In the genomic region with DNA sequence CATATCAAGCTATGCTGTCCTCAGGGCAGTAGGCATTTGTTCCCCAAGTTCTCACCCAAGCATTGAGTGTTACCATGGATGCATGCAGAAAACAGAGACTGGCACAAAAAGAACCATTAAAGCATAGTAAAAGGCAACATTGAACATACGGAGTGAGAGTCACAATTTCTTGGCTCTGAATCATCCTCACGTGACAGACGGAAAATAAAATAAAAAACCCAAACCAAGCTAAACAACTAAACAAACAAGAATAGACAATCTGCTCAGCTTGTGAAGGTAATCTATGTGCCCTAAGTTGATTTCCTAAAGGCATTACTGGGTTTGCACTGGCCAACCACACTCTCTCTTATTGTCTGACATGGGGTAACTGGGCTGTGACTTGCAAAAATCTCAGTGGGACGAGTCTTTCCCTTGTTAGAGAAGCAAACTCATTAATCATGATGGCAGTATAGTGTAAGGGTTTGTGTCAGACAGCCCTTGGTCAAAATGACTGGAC, we compare ENCODE assay signal across 24 cellular contexts.
DNase-seq lines count a peak whose midpoint lies in the region; ATAC-seq, FAIRE-seq and TF ChIP-seq lines count a peak whose summit lies in the region.
"Had no signal": no experiment of that assay in that cellular context is flagged by ENCODE, and none has a peak within 500 bp of the region (broad histone marks: within the 10 kb centered on the region; RNA-seq: fewer than 3 reads in every experiment).

No MANE protein-coding gene starts in this region.

- TF ChIP-seq CTCF in MCF 10A (IDR thresholded peaks at IDR 0.05; ENCODE audit: unreplicated experiment) (no peak), breast epithelium (IDR thresholded peaks at IDR 0.05) (no peak), foreskin keratinocyte (conservative IDR thresholded peaks at IDR 0.05) (no peak)
- TF ChIP-seq CTCF in CD8-positive, alpha-beta T cell (IDR thresholded peaks at IDR 0.05), result no peak

- H3K27me3 ChIP-seq in breast epithelium, result no peaks in the 10 kb centered on the region
- no peaks in the 10 kb centered on the region for H3K27me3 ChIP-seq in foreskin keratinocyte
- H3K27me3 ChIP-seq in CD8-positive, alpha-beta T cell (ENCODE audit: insufficient read depth, low read length), result no peaks in the 10 kb centered on the region
- H3K27me3 ChIP-seq: BLaER1, Peyer's patch had no signal

- no peaks in the 10 kb centered on the region for H3K9me3 Mint-ChIP-seq in MCF 10A (ENCODE audit: unreplicated experiment)
- no peaks in the 10 kb centered on the region for H3K9me3 Mint-ChIP-seq in CD8-positive, alpha-beta T cell
- H3K9me3 Mint-ChIP-seq: CD8-positive, alpha-beta memory T cell had no signal

- TF ChIP-seq POLR2A in breast epithelium (IDR thresholded peaks at IDR 0.05), result no peak

- H3K4me3 ChIP-seq in breast epithelium, result no peak overlapping the region
- no peak overlapping the region for H3K4me3 ChIP-seq in CD8-positive, alpha-beta T cell (ENCODE audit: low read depth, low read length)
- H3K4me3 ChIP-seq: BLaER1, HAP-1, Peyer's patch had no signal

- CTCF ChIA-PET in MCF 10A (lab: Yijun Ruan, JAX), result interaction anchor here (0.7 to 1.0 kb wide), 4 partner anchors 14 to 323 kb away, joined by 3 to 4 read pairs (median 3); no protein-coding TSS in a partner anchor
- CTCF ChIA-PET in CD8-positive, alpha-beta T cell (lab: Charles Lee), result no interaction called here

- H3K27ac ChIP-seq in breast epithelium (no peak overlapping the region), foreskin keratinocyte (no peak overlapping the region)
- H3K27ac ChIP-seq in CD8-positive, alpha-beta T cell (ENCODE audit: low read depth, low read length), result no peak overlapping the region
- H3K27ac ChIP-seq: BLaER1, HL-60, Peyer's patch had no signal

- intact Hi-C loops in MCF 10A (cut with micrococcal nuclease) (no loop called here), breast epithelium (cut with DNase I; ENCODE audit: low total_unique reads) (no loop called here)
- intact Hi-C loops in CD8-positive, alpha-beta T cell (cut with DNase I, micrococcal nuclease), result no loop called here

- no peaks in the 10 kb centered on the region for H3K27me3 Mint-ChIP-seq in MCF 10A (ENCODE audit: insufficient read depth, unreplicated experiment)
- H3K27me3 Mint-ChIP-seq in CD8-positive, alpha-beta T cell (ENCODE audit: low read depth), result no peaks in the 10 kb centered on the region

- BruUV-seq in MCF 10A (replicated peaks; lab: Mats Ljungman, UMichigan), result no TSS peak

- H3K4me1 ChIP-seq in breast epithelium (no peaks in the 10 kb centered on the region), foreskin keratinocyte (peaks cover 11% of the 10 kb centered on the region)
- H3K4me1 ChIP-seq in CD8-positive, alpha-beta T cell (ENCODE audit: insufficient read depth, low read length), result no peaks in the 10 kb centered on the region
- H3K4me1 ChIP-seq: BLaER1, HAP-1, Peyer's patch had no signal

- H3K4me1 Mint-ChIP-seq in MCF 10A (ENCODE audit: insufficient read depth, unreplicated experiment), result peaks cover 23% of the 10 kb centered on the region
- H3K4me1 Mint-ChIP-seq in CD8-positive, alpha-beta T cell (ENCODE audit: low read depth), result no peaks in the 10 kb centered on the region
- H3K4me1 Mint-ChIP-seq: CD8-positive, alpha-beta memory T cell had no signal

- in situ Hi-C loops in SK-MEL-5 (cut with HindIII; ENCODE audit: low pct_unique_long_range_greater_than_20kb, low sequenced_read_pairs), result no loop called here

- H3K27ac Mint-ChIP-seq in MCF 10A (ENCODE audit: low read depth, unreplicated experiment), result peak overlapping the region; percentile 71
- H3K27ac Mint-ChIP-seq in CD8-positive, alpha-beta T cell, result no peak overlapping the region

- no peak for FAIRE-seq in GM19239 (lab: Jason Lieb, UNC)
- FAIRE-seq: GM12892, HTR-8/SVneo had no signal

- no peaks in the 10 kb centered on the region for H3K36me3 Mint-ChIP-seq in MCF 10A (ENCODE audit: insufficient read depth, unreplicated experiment)
- no peaks in the 10 kb centered on the region for H3K36me3 Mint-ChIP-seq in CD8-positive, alpha-beta T cell
- H3K36me3 Mint-ChIP-seq: CD8-positive, alpha-beta memory T cell had no signal

- DNase-seq in MCF 10A (ENCODE audit: unreplicated experiment) (peak; percentile 12), breast epithelium (ENCODE audit: low spot score in 2 of 2) (no peak), SK-MEL-5 (ENCODE audit: low read depth, low spot score) (peak; percentile 17), foreskin keratinocyte (peak in 1 of 2 donors; percentile 14), NAMALWA (ENCODE audit: low spot score) (no peak), GM19239 (ENCODE audit: insufficient read length, low spot score) (no peak)
- DNase-seq in CD8-positive, alpha-beta T cell, result no peak
- DNase-seq: 8988T; CD8-positive, alpha-beta memory T cell; GF-D8; MV-4-11; NCI-H1417 treated with DMSO at 0.1 percent for 48 hours; NCI-H2029 treated with DMSO at 0.1 percent for 48 hours; NCI-H2171 treated with DMSO at 0.1 percent for 48 hours; NCI-H446 treated with DMSO at 0.1 percent for 48 hours; Peyer's patch; Right ventricle myocardium superior had no signal

- H3K9me3 ChIP-seq in breast epithelium, result no peaks in the 10 kb centered on the region
- H3K9me3 ChIP-seq in CD8-positive, alpha-beta T cell (ENCODE audit: low read length), result no peaks in the 10 kb centered on the region
- H3K9me3 ChIP-seq: BLaER1, HAP-1, Peyer's patch had no signal

- H3K4me3 Mint-ChIP-seq in MCF 10A (ENCODE audit: unreplicated experiment), result no peak overlapping the region
- no peak overlapping the region for H3K4me3 Mint-ChIP-seq in CD8-positive, alpha-beta T cell
- H3K4me3 Mint-ChIP-seq: CD8-positive, alpha-beta memory T cell had no signal

- POLR2A ChIA-PET in MCF 10A (lab: Yijun Ruan, JAX), result no interaction called here
- POLR2A ChIA-PET in CD8-positive, alpha-beta T cell (lab: Charles Lee), result no interaction called here

- ATAC-seq in foreskin keratinocyte (peak; percentile 41), HG03378 (IDR thresholded peaks at IDR 0.05; ENCODE audit: unreplicated experiment) (no peak)
- no peak for ATAC-seq in CD8-positive, alpha-beta T cell
- ATAC-seq: SK-N-SH treated with all-trans-retinoic acid at 6 μM for 48 hours had no signal

- H3K36me3 ChIP-seq in breast epithelium, result no peaks in the 10 kb centered on the region
- H3K36me3 ChIP-seq in CD8-positive, alpha-beta T cell (ENCODE audit: insufficient read depth, low read length), result no peaks in the 10 kb centered on the region
- H3K36me3 ChIP-seq: BLaER1, HAP-1, Peyer's patch had no signal

Comparison
In these comparisons a context has a peak if more than half of its experiments do, and no peak if none do; other contexts are left out.
1. DNase-seq: peak in MCF 10A (single experiment) and SK-MEL-5 (single experiment); none in breast epithelium (0 of 2), NAMALWA (single experiment), GM19239 (single experiment) and CD8-positive, alpha-beta T cell (0 of 7).